Comparison of ENCODE assay signal across 6 cellular contexts in genomic region chr1:109249654-109250401, GRCh38. TPM values are rescaled to one million over a fixed set of nuclear protein-coding genes. Genes with fewer than 3 reads are reported as not detected.
DNase-seq lines count a peak whose midpoint lies in the region; ATAC-seq and TF ChIP-seq lines count a peak whose summit lies in the region.

No MANE protein-coding gene starts in this region.

- ATAC-seq in GM18858 (IDR thresholded peaks at IDR 0.05; ENCODE audit: unreplicated experiment) (peak; percentile 25), HG03135 (IDR thresholded peaks at IDR 0.05; ENCODE audit: unreplicated experiment) (peak; percentile 34)

- H3K4me1 ChIP-seq in colonic mucosa (no peaks in the 10 kb centered on the region), prostate gland (replicated peaks) (no peaks in the 10 kb centered on the region)

- 19% methylated on average over 8 of the region's 80 CpGs for WGBS in prostate gland

- intact Hi-C loops in colonic mucosa (cut with DNase I): no loop called here
- intact Hi-C loops in prostate gland (cut with DNase I): no loop called here

- H3K4me3 ChIP-seq in colonic mucosa (peak overlapping the region; percentile 55), prostate gland (peak overlapping the region; percentile 55 to 62)

- H3K36me3 ChIP-seq in colonic mucosa (no peaks in the 10 kb centered on the region), prostate gland (no peaks in the 10 kb centered on the region)

- peak overlapping the region in 1 of 2 donors; percentile 75 for H3K9ac ChIP-seq in colonic mucosa (ENCODE audit: low read depth in 2 of 2, low read length in 2 of 2)

- H3K27me3 ChIP-seq in colonic mucosa (no peaks in the 10 kb centered on the region), prostate gland (replicated peaks; ENCODE audit: insufficient read depth) (no peaks in the 10 kb centered on the region)

- H3K9me3 ChIP-seq in colonic mucosa: no peaks in the 10 kb centered on the region
- no peaks in the 10 kb centered on the region for H3K9me3 ChIP-seq in prostate gland

- TF ChIP-seq POLR2A in prostate gland (IDR thresholded peaks at IDR 0.05): no peak

- no peak for DNase-seq in colonic mucosa
- no peak for DNase-seq in prostate gland (ENCODE audit: low spot score)
- no peak for DNase-seq in cortex of kidney (lab: John Stamatoyannopoulos, UW)
- no peak for DNase-seq in HK-2 (ENCODE audit: unreplicated experiment)

- TF ChIP-seq CTCF in colonic mucosa (IDR thresholded peaks at IDR 0.05) (no peak), prostate gland (IDR thresholded peaks at IDR 0.05) (no peak)

- no peak overlapping the region for H3K27ac ChIP-seq in colonic mucosa
- no peak overlapping the region for H3K27ac ChIP-seq in prostate gland

RNA-seq across cellular contexts. Expression of gene CELSR2, which starts 0.5 kb away (rescaled TPM):
- total RNA-seq in colonic mucosa (1 to 10 TPM; 4.2 to 6.1 TPM), prostate gland (100 to 1,000 TPM in 1 of 2 donors, 10 to 100 TPM in 1; 18.8 to 118 TPM)

RNA-seq across cellular contexts. Expression of gene PSRC1, which starts 33.1 kb away (rescaled TPM):
- 10 to 100 TPM in 1 of 2 donors, 1 to 10 TPM in 1; 6.5 to 36.0 TPM for total RNA-seq in colonic mucosa
- total RNA-seq in prostate gland: 10 to 100 TPM in 1 of 2 donors, 1 to 10 TPM in 1; 9.1 to 40.0 TPM

RNA-seq across cellular contexts. Expression of gene SARS1, which starts 36.1 kb away (rescaled TPM):
- total RNA-seq in colonic mucosa (100 to 1,000 TPM; 139 to 193 TPM), prostate gland (100 to 1,000 TPM; 123 to 132 TPM)

RNA-seq across cellular contexts. Expression of gene MYBPHL, which starts 57.0 kb away (rescaled TPM):
- total RNA-seq in colonic mucosa: not detected
- not detected for total RNA-seq in prostate gland
